In genomic region chr7:45000096-45001032, GRCh38 we compare ENCODE assay signal across 8 cellular contexts. TPM values are rescaled to one million over a fixed set of nuclear protein-coding genes. Genes with fewer than 3 reads are reported as not detected.
DNase-seq lines count a peak whose midpoint lies in the region; ATAC-seq, FAIRE-seq and TF ChIP-seq lines count a peak whose summit lies in the region.

Gene CCM2 (plus strand): TSS chr7:45000201. CDS start chr7:45000334, 133 bp downstream.

- WGBS in pancreas, 2 donors, result 1% methylated on average over 16 to 74 of the region's 77 CpGs

- H3K36me3 Mint-ChIP-seq in activated naive CD8-positive, alpha-beta T cell, result peaks cover 4% of the 10 kb centered on the region

- H3K4me1 Mint-ChIP-seq in activated naive CD8-positive, alpha-beta T cell (ENCODE audit: low read depth), result peaks cover 49% of the 10 kb centered on the region

- no peaks in the 10 kb centered on the region for H3K9me3 ChIP-seq in pancreas

- no peaks in the 10 kb centered on the region for H3K36me3 ChIP-seq in pancreas

- no peak for FAIRE-seq in pancreas (lab: Jason Lieb, UNC)

- no peaks in the 10 kb centered on the region for H3K27me3 Mint-ChIP-seq in activated naive CD8-positive, alpha-beta T cell

- no peak for TF ChIP-seq CTCF in LNCaP clone FGC (IDR thresholded peaks at IDR 0.05; ENCODE audit: control insufficient read depth, extremely low read depth, insufficient read depth)
- no peak for TF ChIP-seq CTCF in pancreas (IDR thresholded peaks at IDR 0.05)

- no peaks in the 10 kb centered on the region for H3K9me3 Mint-ChIP-seq in activated naive CD8-positive, alpha-beta T cell (ENCODE audit: low read depth)

- intact Hi-C loops in cardiac septum (cut with DNase I) (no loop called here), pancreas (cut with DNase I) (no loop called here)

- in situ Hi-C loops in KBM-7 (cut with MboI; ENCODE audit: low pct_unique_long_range_greater_than_20kb, low sequenced_read_pairs), result no loop called here

- peak within 1 kb of the TSS; percentile 98 for H3K27ac Mint-ChIP-seq in activated naive CD8-positive, alpha-beta T cell

- H3K27me3 ChIP-seq in pancreas, result no peaks in the 10 kb centered on the region

- H3K4me3 ChIP-seq in LNCaP clone FGC (ENCODE audit: low read depth, low read length) (peak within 1 kb of the TSS; percentile 70), pancreas (peak within 1 kb of the TSS; percentile 53 to 77 (median 70))

- peak within 1 kb of the TSS; percentile 96 for H3K4me3 Mint-ChIP-seq in activated naive CD8-positive, alpha-beta T cell

- DNase-seq in AG08396 (ENCODE audit: low spot score) (peak; percentile 57), LNCaP clone FGC (ENCODE audit: low read depth) (no peak), cardiac septum (ENCODE audit: low spot score) (peak; percentile 81), pancreas (peak; percentile 39 to 82 (median 64)), pons (ENCODE audit: low spot score) (no peak), KBM-7 (no peak)

- peak; percentile 12 for ATAC-seq in GM18511 (IDR thresholded peaks at IDR 0.05; ENCODE audit: unreplicated experiment)
- ATAC-seq in pancreas, result peak in 2 of 4 donors; percentile 15

- peaks cover 7 to 10% (median 8%) of the 10 kb centered on the region in 3 donors for H3K4me1 ChIP-seq in pancreas

- H3K27ac ChIP-seq in pancreas, result peak within 1 kb of the TSS; percentile 78 to 82 (median 79)

RNA-seq across cellular contexts. Expression of gene CCM2, which starts in this region (rescaled TPM):
- 35.3 TPM for total RNA-seq in cardiac septum
- total RNA-seq in pancreas, result 10 to 100 TPM; 13.4 to 19.5 (median 14.8) TPM
- 10 to 100 TPM; 33.5 to 33.7 TPM for polyA plus RNA-seq in pancreas

Comparison
In these comparisons a context has a peak if more than half of its experiments do, and no peak if none do; other contexts are left out.
1. DNase-seq: peak in AG08396 (single experiment), cardiac septum (single experiment) and pancreas (6 of 6); none in LNCaP clone FGC (single experiment), pons (single experiment) and KBM-7 (single experiment).